In the genomic region with DNA sequence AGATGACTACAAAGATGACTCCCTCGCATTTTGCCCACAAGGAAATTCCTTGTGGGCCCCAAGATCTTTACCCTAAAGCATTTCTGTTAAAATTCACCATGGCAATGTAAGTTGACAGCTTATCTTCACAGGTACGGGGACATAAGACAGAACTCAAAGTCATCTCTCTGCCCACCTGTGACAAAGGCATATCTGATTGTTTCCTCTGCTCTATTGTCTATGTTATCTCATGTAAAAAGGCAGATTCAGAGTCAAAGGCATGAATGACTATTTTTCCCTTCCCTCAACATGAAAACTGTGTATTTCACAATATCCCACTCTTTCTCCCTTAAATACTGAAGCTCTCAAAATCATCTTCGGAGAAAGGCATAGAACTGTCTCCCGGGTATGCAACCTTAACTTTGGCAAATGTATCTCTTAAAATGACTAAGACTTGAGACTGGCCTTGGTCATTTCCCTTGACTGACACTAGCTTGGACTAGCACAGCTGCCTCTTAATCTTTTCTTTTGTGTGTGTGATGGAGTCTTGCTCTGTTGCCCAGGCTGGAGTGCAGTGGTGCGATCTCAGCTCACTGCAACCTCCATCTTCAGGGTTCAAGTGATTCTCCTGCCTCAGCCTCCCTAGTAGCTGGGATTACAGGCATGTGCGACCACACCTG, we compare ENCODE assay signal across 1 cellular context.
A peak's percentile ranks its signal among the peaks of the same experiment; 100 is the strongest.
TF ChIP-seq lines count a peak whose summit lies in the region.

No MANE protein-coding gene starts in this region.

TF ChIP-seq in K562, 482 proteins besides CTCF, POLR2A, EP300 and RAD21 (continued from another document):
- TF ChIP-seq, protein P1, sequence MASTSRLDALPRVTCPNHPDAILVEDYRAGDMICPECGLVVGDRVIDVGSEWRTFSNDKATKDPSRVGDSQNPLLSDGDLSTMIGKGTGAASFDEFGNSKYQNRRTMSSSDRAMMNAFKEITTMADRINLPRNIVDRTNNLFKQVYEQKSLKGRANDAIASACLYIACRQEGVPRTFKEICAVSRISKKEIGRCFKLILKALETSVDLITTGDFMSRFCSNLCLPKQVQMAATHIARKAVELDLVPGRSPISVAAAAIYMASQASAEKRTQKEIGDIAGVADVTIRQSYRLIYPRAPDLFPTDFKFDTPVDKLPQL (IDR thresholded peaks at IDR 0.05; ENCODE audit: extremely low read depth, insufficient read length) = no peak
- TF ChIP-seq NCOR1 (IDR thresholded peaks at IDR 0.05) (no peak), KDM1A (IDR thresholded peaks at IDR 0.05) (0 out of 4 replicates have a peak, but pooled peaks of 1 of the 2 experiments have one; percentile 12), CBFA2T2 (conservative IDR thresholded peaks at IDR 0.05) (peak; percentile 35), SOX6 (IDR thresholded peaks at IDR 0.05) (peak; percentile 89), CBFA2T3 (IDR thresholded peaks at IDR 0.05) (peak; percentile 68), ZSCAN29 (IDR thresholded peaks at IDR 0.05) (no peak), CTBP1 (IDR thresholded peaks at IDR 0.05; ENCODE audit: borderline replicate concordance) (peak; percentile 20; the same call in 1 of the 2 replicates), ARID2 (IDR thresholded peaks at IDR 0.05) (no peak), ZEB2 (IDR thresholded peaks at IDR 0.05) (peak; percentile 63; the same call in 1 of the 2 replicates)
- TF ChIP-seq, protein P2, sequence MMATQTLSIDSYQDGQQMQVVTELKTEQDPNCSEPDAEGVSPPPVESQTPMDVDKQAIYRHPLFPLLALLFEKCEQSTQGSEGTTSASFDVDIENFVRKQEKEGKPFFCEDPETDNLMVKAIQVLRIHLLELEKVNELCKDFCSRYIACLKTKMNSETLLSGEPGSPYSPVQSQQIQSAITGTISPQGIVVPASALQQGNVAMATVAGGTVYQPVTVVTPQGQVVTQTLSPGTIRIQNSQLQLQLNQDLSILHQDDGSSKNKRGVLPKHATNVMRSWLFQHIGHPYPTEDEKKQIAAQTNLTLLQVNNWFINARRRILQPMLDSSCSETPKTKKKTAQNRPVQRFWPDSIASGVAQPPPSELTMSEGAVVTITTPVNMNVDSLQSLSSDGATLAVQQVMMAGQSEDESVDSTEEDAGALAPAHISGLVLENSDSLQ (IDR thresholded peaks at IDR 0.05) = peak; percentile 45
